In the genomic region with DNA sequence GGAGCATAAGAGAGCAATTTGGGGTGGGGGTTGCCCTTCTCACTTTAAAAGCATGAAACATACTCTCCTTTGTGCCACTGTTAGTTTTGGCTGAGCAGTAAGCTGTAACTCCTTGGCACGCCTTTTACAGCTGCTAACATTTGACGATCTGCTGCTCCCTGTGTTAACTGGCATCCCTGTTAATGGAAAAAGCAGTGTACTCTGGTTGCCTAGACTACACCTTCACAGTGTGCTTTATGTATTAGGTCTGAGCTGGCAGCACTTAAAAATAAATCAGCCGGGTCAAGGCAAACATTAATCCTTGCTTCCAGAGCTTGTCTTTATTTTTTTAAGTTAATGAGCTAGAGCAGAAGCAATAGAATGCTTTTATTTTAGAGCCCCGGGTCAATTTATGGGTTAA, we compare ENCODE assay signal across 14 cellular contexts. TPM values are rescaled to one million over a fixed set of nuclear protein-coding genes. Genes with fewer than 3 reads are reported as not detected.
DNase-seq lines count a peak whose midpoint lies in the region; ATAC-seq and TF ChIP-seq lines count a peak whose summit lies in the region.
"Had no signal": no experiment of that assay in that cellular context is flagged by ENCODE, and none has a peak within 500 bp of the region (broad histone marks: within the 10 kb centered on the region; RNA-seq: fewer than 3 reads in every experiment).

No MANE protein-coding gene starts in this region.

- H3K27ac ChIP-seq in right cardiac atrium (ENCODE audit: low read length) (peak overlapping the region; percentile 4), stomach smooth muscle (ENCODE audit: low read length) (peak overlapping the region; percentile 33), smooth muscle cell (ENCODE audit: low read depth) (no peak overlapping the region)
- H3K27ac ChIP-seq: 22Rv1, skin epidermis, transverse colon had no signal

- H3K9me3 ChIP-seq in right cardiac atrium (ENCODE audit: control insufficient read depth, low read length) (no peaks in the 10 kb centered on the region), stomach smooth muscle (ENCODE audit: control insufficient read depth in 2 of 2, low read length in 2 of 2) (no peaks in the 10 kb centered on the region), BE2C (no peaks in the 10 kb centered on the region), HAP-1 (no peaks in the 10 kb centered on the region), smooth muscle cell (replicated peaks; ENCODE audit: low read depth) (no peaks in the 10 kb centered on the region)
- H3K9me3 ChIP-seq: transverse colon had no signal

- no peaks in the 10 kb centered on the region for H4K20me1 ChIP-seq in smooth muscle cell (ENCODE audit: low read depth)

- H3K9ac ChIP-seq in stomach smooth muscle (ENCODE audit: low read length in 2 of 2) (no peak overlapping the region), smooth muscle cell (ENCODE audit: low read depth) (no peak overlapping the region)

- in situ Hi-C loops in HAP-1 (cut with MboI; ENCODE audit: low sequenced_read_pairs) = no loop called here

- H3F3A ChIP-seq in smooth muscle cell (ENCODE audit: low read depth) = no peaks in the 10 kb centered on the region

- no peaks in the 10 kb centered on the region for H3K79me2 ChIP-seq in smooth muscle cell (ENCODE audit: low read depth)

- DNase-seq in DMS 273 (lab: John Stamatoyannopoulos, UW; ENCODE audit: unreplicated experiment) (peak; percentile 49), DMS 273 treated with DMSO at 0.1 percent for 48 hours (lab: John Stamatoyannopoulos, UW) (no peak), NCI-H345 (lab: John Stamatoyannopoulos, UW) (peak; percentile 89), right cardiac atrium (no peak), BE2C (no peak), HAP-1 (ENCODE audit: low spot score in 2 of 2) (no peak), smooth muscle cell (lab: John Stamatoyannopoulos, UW; ENCODE audit: unreplicated experiment) (no peak)
- DNase-seq: amniotic stem cell, naive B cell, transverse colon had no signal

- H3K4me2 ChIP-seq in smooth muscle cell = no peak overlapping the region

- no peak overlapping the region for H2AFZ ChIP-seq in smooth muscle cell (ENCODE audit: low read depth)

- H3K27me3 ChIP-seq in right cardiac atrium (ENCODE audit: control insufficient read depth, insufficient read depth) (no peaks in the 10 kb centered on the region), stomach smooth muscle (ENCODE audit: control insufficient read depth in 1 of 2, insufficient read depth in 2 of 2, low read length in 2 of 2) (no peaks in the 10 kb centered on the region), BE2C (no peaks in the 10 kb centered on the region), HAP-1 (ENCODE audit: low read depth) (no peaks in the 10 kb centered on the region), smooth muscle cell (ENCODE audit: low read depth) (no peaks in the 10 kb centered on the region)
- H3K27me3 ChIP-seq: transverse colon had no signal

- 44% methylated on average over 4 of the region's 4 CpGs for WGBS in right cardiac atrium
- WGBS in smooth muscle cell (ENCODE audit: low lambda C conversion rate) = 78% methylated on average over 4 of the region's 4 CpGs

- intact Hi-C loops in right cardiac atrium (cut with DNase I) = no loop called here

- ATAC-seq in right cardiac atrium = peak; percentile 59 to 78

- no peaks in the 10 kb centered on the region for H3K36me3 ChIP-seq in stomach smooth muscle (ENCODE audit: control insufficient read depth in 2 of 2, insufficient read depth in 2 of 2, low read length in 2 of 2)
- no peaks in the 10 kb centered on the region for H3K36me3 ChIP-seq in BE2C
- no peaks in the 10 kb centered on the region for H3K36me3 ChIP-seq in HAP-1 (replicated peaks)
- no peaks in the 10 kb centered on the region for H3K36me3 ChIP-seq in smooth muscle cell (ENCODE audit: low read depth)
- H3K36me3 ChIP-seq: transverse colon had no signal

- H3K4me3 ChIP-seq in right cardiac atrium (ENCODE audit: low read length) (no peak overlapping the region), stomach smooth muscle (ENCODE audit: low read length in 2 of 2) (no peak overlapping the region), BE2C (ENCODE audit: low read depth, low read length) (no peak overlapping the region), HAP-1 (no peak overlapping the region), smooth muscle cell (no peak overlapping the region)
- H3K4me3 ChIP-seq: skin epidermis, transverse colon had no signal

- H3K4me1 ChIP-seq in right cardiac atrium (ENCODE audit: control insufficient read depth, insufficient read depth, low read length) (no peaks in the 10 kb centered on the region), stomach smooth muscle (ENCODE audit: control insufficient read depth, insufficient read depth, low read length) (peaks cover 44% of the 10 kb centered on the region), BE2C (no peaks in the 10 kb centered on the region), HAP-1 (no peaks in the 10 kb centered on the region), smooth muscle cell (ENCODE audit: low read depth) (peaks cover 6% of the 10 kb centered on the region)

- TF ChIP-seq CTCF in BE2C (IDR thresholded peaks at IDR 0.05; ENCODE audit: low read depth, low read length) = no peak
- TF ChIP-seq CTCF in smooth muscle cell (IDR thresholded peaks at IDR 0.05; ENCODE audit: borderline replicate concordance, insufficient read depth, poor library complexity, severe bottlenecking) = no peak

RNA-seq across cellular contexts. Expression of gene CFAP221, which starts 54.3 kb away (rescaled TPM):
- 1 to 10 TPM; 1.5 to 3.7 (median 2.2) TPM for total RNA-seq in right cardiac atrium
- polyA plus RNA-seq in right cardiac atrium = 0.63 TPM
- not detected for polyA plus RNA-seq in BE2C (2012; ENCODE audit: insufficient read depth, insufficient read length, low read depth)
- 0.31 and 0.36 TPM in 2 replicates for total RNA-seq in smooth muscle cell
- 0.17 and 1.6 TPM in 2 replicates for polyA plus RNA-seq in smooth muscle cell
- total RNA-seq: dermis microvascular lymphatic vessel endothelial cell, transverse colon had no signal

Comparison
In these comparisons a context has a peak if more than half of its experiments do, and no peak if none do; other contexts are left out.
1. DNase-seq: peak in DMS 273 (single experiment) and NCI-H345 (single experiment); none in DMS 273 treated with DMSO at 0.1 percent for 48 hours (single experiment), right cardiac atrium (0 of 3), BE2C (single experiment), HAP-1 (0 of 2) and smooth muscle cell (single experiment).